8 cellular contexts compared by ENCODE assay signal in genomic region chr11:47642099-47642855, GRCh38. TPM values are rescaled to one million over a fixed set of nuclear protein-coding genes. Genes with fewer than 3 reads are reported as not detected.
DNase-seq lines count a peak whose midpoint lies in the region; ATAC-seq, FAIRE-seq and TF ChIP-seq lines count a peak whose summit lies in the region.

TSS of gene MTCH2 (minus strand) at chr11:47642559. CDS start at chr11:47642465, 94 bp downstream.

- H3K9me3 Mint-ChIP-seq in T-helper 1 cell treated with Interleukin-12 subunit alpha and Interleukin-12 subunit beta and Interleukin-4 antibody, amounts not matched to agents 30 μg/mL and 1 μg/mL, for 36 hours: no peaks in the 10 kb centered on the region

- H3K9me3 ChIP-seq in psoas muscle: no peaks in the 10 kb centered on the region

- no peaks in the 10 kb centered on the region for H3K27me3 Mint-ChIP-seq in T-helper 1 cell treated with Interleukin-12 subunit alpha and Interleukin-12 subunit beta and Interleukin-4 antibody, amounts not matched to agents 30 μg/mL and 1 μg/mL, for 36 hours (ENCODE audit: low read depth)

- H3K27ac ChIP-seq in psoas muscle: peak within 1 kb of the TSS; percentile 95

- intact Hi-C loops in left ventricle myocardium superior (cut with micrococcal nuclease): loop anchor here (10.0 kb wide), 1 partner anchor 213 kb away; no protein-coding TSS in a partner anchor
- intact Hi-C loops in psoas muscle (cut with DNase I): loop anchor here (5.0 kb wide), 2 partner anchors 125 to 205 kb away; partner anchors contain the start of genes FNBP4 (in 2 of the 2) and NUP160 (in 1 of the 2)

- ATAC-seq in HG02885 (IDR thresholded peaks at IDR 0.05; ENCODE audit: poor library complexity, unreplicated experiment): peak; percentile 91
- peak; percentile 98 for ATAC-seq in left ventricle myocardium superior
- peak; percentile 97 to 99 (median 98) for ATAC-seq in psoas muscle

- peaks cover 16% of the 10 kb centered on the region for H3K4me1 Mint-ChIP-seq in T-helper 1 cell treated with Interleukin-12 subunit alpha and Interleukin-12 subunit beta and Interleukin-4 antibody, amounts not matched to agents 30 μg/mL and 1 μg/mL, for 36 hours (ENCODE audit: low read depth)

- peak within 1 kb of the TSS; percentile 89 for H3K4me3 ChIP-seq in psoas muscle

- DNase-seq in NCI-H1694 (lab: John Stamatoyannopoulos, UW) (peak; percentile 86), amygdala (lab: John Stamatoyannopoulos, UW) (peak; percentile 79 to 99 (median 93)), left ventricle myocardium superior (peak; percentile 97), psoas muscle (peak; percentile 95 to 98), urothelium cell line (ENCODE audit: low spot score) (peak; percentile 100)

- peaks cover 12% of the 10 kb centered on the region for H3K4me1 ChIP-seq in psoas muscle

- peaks cover 2 to 26% of the 10 kb centered on the region in 2 donors for H3K36me3 ChIP-seq in psoas muscle (ENCODE audit: insufficient read depth in 1 of 2, low read depth in 1 of 2)

- peaks cover 17% of the 10 kb centered on the region for H3K36me3 Mint-ChIP-seq in T-helper 1 cell treated with Interleukin-12 subunit alpha and Interleukin-12 subunit beta and Interleukin-4 antibody, amounts not matched to agents 30 μg/mL and 1 μg/mL, for 36 hours (ENCODE audit: low read depth)

- TF ChIP-seq POLR2A in GM15510 (IDR thresholded peaks at IDR 0.05; ENCODE audit: borderline replicate concordance, extremely low read depth, insufficient read length): peak; percentile 97

- H3K27ac Mint-ChIP-seq in T-helper 1 cell treated with Interleukin-12 subunit alpha and Interleukin-12 subunit beta and Interleukin-4 antibody, amounts not matched to agents 30 μg/mL and 1 μg/mL, for 36 hours: peak within 1 kb of the TSS; percentile 92

- peak; percentile 85 for FAIRE-seq in urothelium cell line (lab: Jason Lieb, UNC)

- 1% methylated on average over 62 to 78 of the region's 78 CpGs for WGBS in psoas muscle, 3 donors

- H3K27me3 ChIP-seq in psoas muscle (ENCODE audit: insufficient read depth in 3 of 3, low read length in 2 of 3): no peaks in the 10 kb centered on the region

- peak within 1 kb of the TSS; percentile 94 for H3K4me3 Mint-ChIP-seq in T-helper 1 cell treated with Interleukin-12 subunit alpha and Interleukin-12 subunit beta and Interleukin-4 antibody, amounts not matched to agents 30 μg/mL and 1 μg/mL, for 36 hours

- peak; percentile 29 for TF ChIP-seq CTCF in psoas muscle (IDR thresholded peaks at IDR 0.05)

RNA-seq across cellular contexts. Expression of gene MTCH2, which starts in this region (rescaled TPM):
- 107 TPM for total RNA-seq in left ventricle myocardium superior
- 100 to 1,000 TPM in 2 of 4 donors, 10 to 100 TPM in 2; 75.2 to 147 (median 100) TPM for total RNA-seq in psoas muscle
- 100 to 1,000 TPM in 2 of 3 donors, 10 to 100 TPM in 1; 85.4 to 152 (median 108) TPM for polyA plus RNA-seq in psoas muscle

Comparison
In these comparisons a context has a peak if more than half of its experiments do, and no peak if none do; other contexts are left out.
1. Peak in every context shown above with its lines: DNase-seq, ATAC-seq, H3K4me3 ChIP-seq and H3K27ac ChIP-seq.